10 cellular contexts compared by ENCODE assay signal in genomic region chr2:147623328-147623727, GRCh38.
DNase-seq lines count a peak whose midpoint lies in the region; ATAC-seq and TF ChIP-seq lines count a peak whose summit lies in the region.
"Had no signal": no experiment of that assay in that cellular context is flagged by ENCODE, and none has a peak within 500 bp of the region (broad histone marks: within the 10 kb centered on the region; RNA-seq: fewer than 3 reads in every experiment).

No MANE protein-coding gene starts in this region.

- H3K27ac Mint-ChIP-seq in activated CD4-positive, alpha-beta T cell treated with anti-CD3 and anti-CD28 coated beads, Interleukin-2, amount 10 ng/mL, durations not matched to agents 24 days and 14 days: peak overlapping the region; percentile 83

- intact Hi-C loops in activated CD4-positive, alpha-beta T cell treated with anti-CD3 and anti-CD28 coated beads, Interleukin-2, amount 10 ng/mL, durations not matched to agents 24 days and 14 days (cut with micrococcal nuclease): loop anchor here (2.0 kb wide), 1 partner anchor 221 kb away; the partner anchor contains the start of gene ACVR2A
- intact Hi-C loops in psoas muscle (cut with DNase I): no loop called here

- H3K4me1 ChIP-seq in psoas muscle: no peaks in the 10 kb centered on the region
- H3K4me1 ChIP-seq: left lung had no signal

- H3K9me3 Mint-ChIP-seq in activated CD4-positive, alpha-beta T cell treated with anti-CD3 and anti-CD28 coated beads, Interleukin-2, amount 10 ng/mL, durations not matched to agents 24 days and 14 days: peaks cover 8% of the 10 kb centered on the region

- ATAC-seq in HG02763 (IDR thresholded peaks at IDR 0.05; ENCODE audit: unreplicated experiment) (peak; percentile 94), psoas muscle (no peak)
- ATAC-seq: left lung had no signal

- DNase-seq in activated CD4-positive, alpha-beta T cell treated with anti-CD3 and anti-CD28 coated beads, Interleukin-2, amount 10 ng/mL, durations not matched to agents 24 days and 14 days: peak; percentile 72
- DNase-seq in activated CD4-positive, alpha-beta T cell treated with anti-CD3 and anti-CD28 coated beads for 1 hour: no peak
- DNase-seq in MV-4-11 (lab: John Stamatoyannopoulos, UW) (peak; percentile 41), renal cortical epithelial cell (ENCODE audit: low read depth) (peak; percentile 41), amygdala (lab: John Stamatoyannopoulos, UW) (no peak), psoas muscle (no peak), NCI-H2171 (lab: John Stamatoyannopoulos, UW) (no peak)
- DNase-seq: left lung had no signal

- 94 to 100% (median 96%) methylated on average over 1 of the region's 1 CpG for WGBS in psoas muscle, 3 donors

- no peaks in the 10 kb centered on the region for H3K9me3 ChIP-seq in psoas muscle
- H3K9me3 ChIP-seq: left lung had no signal

- no peak overlapping the region for H3K27ac ChIP-seq in psoas muscle
- H3K27ac ChIP-seq: left lung, SK-N-MC had no signal

- H3K27me3 Mint-ChIP-seq in activated CD4-positive, alpha-beta T cell treated with anti-CD3 and anti-CD28 coated beads, Interleukin-2, amount 10 ng/mL, durations not matched to agents 24 days and 14 days: no peaks in the 10 kb centered on the region

- H3K4me1 Mint-ChIP-seq in activated CD4-positive, alpha-beta T cell treated with anti-CD3 and anti-CD28 coated beads, Interleukin-2, amount 10 ng/mL, durations not matched to agents 24 days and 14 days: peaks cover 24% of the 10 kb centered on the region

- no peak for TF ChIP-seq CTCF in psoas muscle (IDR thresholded peaks at IDR 0.05)

- H3K36me3 Mint-ChIP-seq in activated CD4-positive, alpha-beta T cell treated with anti-CD3 and anti-CD28 coated beads, Interleukin-2, amount 10 ng/mL, durations not matched to agents 24 days and 14 days (ENCODE audit: low read depth): no peaks in the 10 kb centered on the region

- H3K4me3 Mint-ChIP-seq in activated CD4-positive, alpha-beta T cell treated with anti-CD3 and anti-CD28 coated beads, Interleukin-2, amount 10 ng/mL, durations not matched to agents 24 days and 14 days: peak overlapping the region; percentile 42

- H3K36me3 ChIP-seq in psoas muscle (ENCODE audit: insufficient read depth in 1 of 2, low read depth in 1 of 2): no peaks in the 10 kb centered on the region
- H3K36me3 ChIP-seq: left lung had no signal

- peaks cover 0 to 2% (median 0%) of the 10 kb centered on the region in 3 donors for H3K27me3 ChIP-seq in psoas muscle (ENCODE audit: insufficient read depth in 3 of 3, low read length in 2 of 3)
- H3K27me3 ChIP-seq: left lung had no signal

- H3K4me3 ChIP-seq in psoas muscle: no peak overlapping the region
- H3K4me3 ChIP-seq: left lung, SK-N-MC had no signal

Comparison
In these comparisons a context has a peak if more than half of its experiments do, and no peak if none do; other contexts are left out.
1. DNase-seq: peak in activated CD4-positive, alpha-beta T cell treated with anti-CD3 and anti-CD28 coated beads, Interleukin-2, amount 10 ng/mL, durations not matched to agents 24 days and 14 days (single experiment), MV-4-11 (single experiment) and renal cortical epithelial cell (single experiment); none in activated CD4-positive, alpha-beta T cell treated with anti-CD3 and anti-CD28 coated beads for 1 hour (single experiment), amygdala (0 of 56), psoas muscle (0 of 2) and NCI-H2171 (single experiment).